In genomic region chr10:1168763-1169162, GRCh38 we compare ENCODE assay signal across 24 cellular contexts.
"Had no signal": no experiment of that assay in that cellular context is flagged by ENCODE, and none has a peak within 500 bp of the region (broad histone marks: within the 10 kb centered on the region; RNA-seq: fewer than 3 reads in every experiment).

No MANE protein-coding gene starts in this region.

- H3K36me3 ChIP-seq: heart left ventricle, left ventricle myocardium inferior, right atrium auricular region, vagina had no signal

- H3K9me3 ChIP-seq: heart left ventricle, left ventricle myocardium inferior, psoas muscle, right atrium auricular region, vagina had no signal

- H3K4me3 ChIP-seq: heart left ventricle, left ventricle myocardium inferior, psoas muscle, right atrium auricular region, skin epidermis, vagina had no signal

- H3K36me3 Mint-ChIP-seq: activated naive CD4-positive, alpha-beta T cell treated with anti-CD3 and anti-CD28 coated beads, Interleukin-2, amount 10 ng/mL, durations not matched to agents 7 days and 5 days; natural killer cell; stimulated activated memory B cell treated with anti-CD40 and anti-IgM and Interleukin-4, amounts not matched to agents 10 μg/mL and 1 μg/mL and 100 μg/mL, for 72 hours had no signal

- H3K4me1 Mint-ChIP-seq: activated naive CD4-positive, alpha-beta T cell treated with anti-CD3 and anti-CD28 coated beads, Interleukin-2, amount 10 ng/mL, durations not matched to agents 7 days and 5 days; natural killer cell; stimulated activated memory B cell treated with anti-CD40 and anti-IgM and Interleukin-4, amounts not matched to agents 10 μg/mL and 1 μg/mL and 100 μg/mL, for 72 hours had no signal

- H3K9me3 Mint-ChIP-seq: activated naive CD4-positive, alpha-beta T cell treated with anti-CD3 and anti-CD28 coated beads, Interleukin-2, amount 10 ng/mL, durations not matched to agents 7 days and 5 days; activated T-cell treated with anti-CD3 and anti-CD28 coated beads, Interleukin-2, amount 50 U/mL, for 4 hours; activated T-helper 2 cell treated with anti-CD3 and anti-CD28 coated beads, Interferon-gamma antibody, Interleukin-2, Interleukin-4, amounts not matched to agents 10 μg/mL and 5 μg/mL and 100 μg/mL, durations not matched to agents 14 hours and 24 hours and 36 hours; natural killer cell; stimulated activated memory B cell treated with anti-CD40 and anti-IgM and Interleukin-4, amounts not matched to agents 10 μg/mL and 1 μg/mL and 100 μg/mL, for 72 hours; T-helper 1 cell treated with Interleukin-12 subunit alpha and Interleukin-12 subunit beta and Interleukin-4 antibody, amounts not matched to agents 30 μg/mL and 1 μg/mL, for 36 hours had no signal

- H3K4me3 Mint-ChIP-seq: activated naive CD4-positive, alpha-beta T cell treated with anti-CD3 and anti-CD28 coated beads, Interleukin-2, amount 10 ng/mL, durations not matched to agents 7 days and 5 days; activated T-cell treated with anti-CD3 and anti-CD28 coated beads, Interleukin-2, amount 50 U/mL, for 4 hours; natural killer cell; stimulated activated memory B cell treated with anti-CD40 and anti-IgM and Interleukin-4, amounts not matched to agents 10 μg/mL and 1 μg/mL and 100 μg/mL, for 72 hours; T-helper 1 cell treated with Interleukin-12 subunit alpha and Interleukin-12 subunit beta and Interleukin-4 antibody, amounts not matched to agents 30 μg/mL and 1 μg/mL, for 36 hours had no signal

- H3K27me3 ChIP-seq: right atrium auricular region, vagina had no signal

- DNase-seq: activated CD4-positive, alpha-beta T cell treated with anti-CD3 and anti-CD28 coated beads for 4 hours; activated CD4-positive, alpha-beta T cell treated with anti-CD3 and anti-CD28 coated beads, Interleukin-2, amount 50 U/mL, for 48 hours; activated CD4-positive, CD25-positive, alpha-beta regulatory T cell; activated CD8-positive, alpha-beta memory T cell treated with anti-CD3 and anti-CD28 coated beads, Interleukin-2, amount 50 U/mL, for 48 hours; activated naive CD4-positive, alpha-beta T cell treated with anti-CD3 and anti-CD28 coated beads, Interleukin-2, amount 10 ng/mL, durations not matched to agents 7 days and 5 days; activated T-cell treated with anti-CD3 and anti-CD28 coated beads, Interleukin-2, amount 50 U/mL, for 4 hours; amygdala; cerebellar nuclear complex; cortex of kidney; kidney glomerular epithelial cell; left ventricle myocardium inferior; mammary epithelial cell; midbrain; natural killer cell; psoas muscle; trophoblast cell had no signal

- H3K27ac ChIP-seq: epithelial cell of prostate, heart left ventricle, left ventricle myocardium inferior, psoas muscle, right atrium auricular region, skin epidermis, vagina had no signal

- H3K4me1 ChIP-seq: heart left ventricle, left ventricle myocardium inferior, psoas muscle, right atrium auricular region, vagina had no signal

- H3K27ac Mint-ChIP-seq: activated naive CD4-positive, alpha-beta T cell treated with anti-CD3 and anti-CD28 coated beads, Interleukin-2, amount 10 ng/mL, durations not matched to agents 7 days and 5 days; activated T-helper 2 cell treated with anti-CD3 and anti-CD28 coated beads, Interferon-gamma antibody, Interleukin-2, Interleukin-4, amounts not matched to agents 10 μg/mL and 5 μg/mL and 100 μg/mL, durations not matched to agents 14 hours and 24 hours and 36 hours; natural killer cell; stimulated activated memory B cell treated with anti-CD40 and anti-IgM and Interleukin-4, amounts not matched to agents 10 μg/mL and 1 μg/mL and 100 μg/mL, for 72 hours; T-helper 1 cell treated with Interleukin-12 subunit alpha and Interleukin-12 subunit beta and Interleukin-4 antibody, amounts not matched to agents 30 μg/mL and 1 μg/mL, for 36 hours had no signal

- ATAC-seq: activated T-cell treated with anti-CD3 and anti-CD28 coated beads, Interleukin-2, amount 50 U/mL, for 4 hours; heart left ventricle; natural killer cell; psoas muscle; stimulated activated memory B cell treated with anti-CD40 and anti-IgM and Interleukin-4, amounts not matched to agents 10 μg/mL and 1 μg/mL and 100 μg/mL, for 72 hours had no signal
